23 cellular contexts compared by ENCODE assay signal in the genomic region with DNA sequence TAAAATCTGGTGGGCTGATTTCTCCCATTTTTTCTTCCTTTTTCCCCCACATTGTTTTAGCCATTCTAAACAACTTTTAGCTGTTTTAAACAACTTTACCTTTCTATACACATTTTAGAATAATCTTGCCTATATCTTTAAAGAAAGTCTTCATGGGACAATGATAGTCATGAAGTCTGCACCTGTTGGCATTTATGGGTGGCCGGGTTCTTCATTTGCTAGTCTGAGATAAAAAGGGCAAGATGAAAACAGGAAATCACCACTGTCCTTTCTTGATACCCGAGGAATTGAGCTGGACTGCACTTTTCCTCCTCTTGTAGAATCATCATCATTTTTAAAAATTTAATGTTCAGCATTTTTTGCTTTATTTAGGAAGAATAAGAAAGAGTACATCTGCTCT.
DNase-seq lines count a peak whose midpoint lies in the region; ATAC-seq and TF ChIP-seq lines count a peak whose summit lies in the region.
"Had no signal": no experiment of that assay in that cellular context is flagged by ENCODE, and none has a peak within 500 bp of the region (broad histone marks: within the 10 kb centered on the region; RNA-seq: fewer than 3 reads in every experiment).

No MANE protein-coding gene starts in this region.

- peaks cover 32% of the 10 kb centered on the region for H3K4me1 ChIP-seq in OCI-LY7 (ENCODE audit: insufficient read depth, low read length, poor library complexity, severe bottlenecking)
- H3K4me1 ChIP-seq: BE2C, BLaER1 had no signal

- H3K4me3 Mint-ChIP-seq in central memory CD8-positive, alpha-beta T cell = no peak overlapping the region
- H3K4me3 Mint-ChIP-seq in stimulated activated memory B cell treated with anti-CD40 and anti-IgM and Interleukin-4, amounts not matched to agents 10 μg/mL and 1 μg/mL and 100 μg/mL, for 72 hours = peak overlapping the region; percentile 8
- H3K4me3 Mint-ChIP-seq: CD14-positive monocyte; CD4-positive, CD25-positive, alpha-beta regulatory T cell; CD8-positive, alpha-beta memory T cell had no signal

- peak overlapping the region; percentile 73 for H3K27ac ChIP-seq in OCI-LY7 (ENCODE audit: low read depth, low read length, poor library complexity, severe bottlenecking)
- H3K27ac ChIP-seq: BLaER1 had no signal

- DNase-seq in OCI-LY7 (ENCODE audit: low spot score) (peak; percentile 53), occipital lobe (lab: John Stamatoyannopoulos, UW) (no peak)
- DNase-seq in central memory CD8-positive, alpha-beta T cell (ENCODE audit: low spot score in 2 of 2) = no peak
- DNase-seq: 8988T; ACHN; BE2C; C1 segment of cervical spinal cord; CD4-positive, alpha-beta memory T cell; CD4-positive, CD25-positive, alpha-beta regulatory T cell; CD8-positive, alpha-beta memory T cell; COR-L47; DMS 273 treated with DMSO at 0.1 percent for 48 hours; DMS153; DMS53; DMS79; DND-41; EL; GDM1 had no signal

- peak overlapping the region; percentile 62 for H3K4me2 ChIP-seq in OCI-LY7 (ENCODE audit: low read length)
- H3K4me2 ChIP-seq: BLaER1 had no signal

- peak overlapping the region; percentile 34 for H3K4me3 ChIP-seq in OCI-LY7 (ENCODE audit: low read depth, low read length, poor library complexity, severe bottlenecking)
- H3K4me3 ChIP-seq: BLaER1, GM12878 had no signal

- no peak for ATAC-seq in central memory CD8-positive, alpha-beta T cell (replicated peaks; ENCODE audit: extremely low read depth, poor library complexity, severe bottlenecking)
- no peak for ATAC-seq in stimulated activated memory B cell treated with anti-CD40 and anti-IgM and Interleukin-4, amounts not matched to agents 10 μg/mL and 1 μg/mL and 100 μg/mL, for 72 hours
- no peak for ATAC-seq in HG03439 (IDR thresholded peaks at IDR 0.05; ENCODE audit: unreplicated experiment)
- ATAC-seq: GM12878 had no signal

- peaks cover 15% of the 10 kb centered on the region for H3K36me3 ChIP-seq in OCI-LY7 (ENCODE audit: insufficient read depth, low read length)
- H3K36me3 ChIP-seq: BE2C had no signal

- intact Hi-C loops in OCI-LY7 (cut with micrococcal nuclease; ENCODE audit: unreplicated experiment) = no loop called here

- H3K9me3 ChIP-seq in OCI-LY7 (ENCODE audit: low read length) = no peaks in the 10 kb centered on the region
- H3K9me3 ChIP-seq: BE2C, BLaER1 had no signal

- H3K27ac Mint-ChIP-seq in central memory CD8-positive, alpha-beta T cell (ENCODE audit: low read depth) = peak overlapping the region; percentile 44
- H3K27ac Mint-ChIP-seq in stimulated activated memory B cell treated with anti-CD40 and anti-IgM and Interleukin-4, amounts not matched to agents 10 μg/mL and 1 μg/mL and 100 μg/mL, for 72 hours = peak overlapping the region; percentile 58
- H3K27ac Mint-ChIP-seq: CD14-positive monocyte; CD4-positive, CD25-positive, alpha-beta regulatory T cell had no signal

- H4K20me1 ChIP-seq in OCI-LY7 (ENCODE audit: insufficient read depth, low read length) = no peaks in the 10 kb centered on the region
- H4K20me1 ChIP-seq: BLaER1 had no signal

- H3K4me1 Mint-ChIP-seq in central memory CD8-positive, alpha-beta T cell = peaks cover 15% of the 10 kb centered on the region
- peaks cover 7% of the 10 kb centered on the region for H3K4me1 Mint-ChIP-seq in stimulated activated memory B cell treated with anti-CD40 and anti-IgM and Interleukin-4, amounts not matched to agents 10 μg/mL and 1 μg/mL and 100 μg/mL, for 72 hours

- no TSS peak for BruUV-seq in OCI-LY7 (replicated peaks; lab: Mats Ljungman, UMichigan)

- H3K36me3 Mint-ChIP-seq in central memory CD8-positive, alpha-beta T cell (ENCODE audit: insufficient read depth) = peaks cover 31% of the 10 kb centered on the region
- H3K36me3 Mint-ChIP-seq in stimulated activated memory B cell treated with anti-CD40 and anti-IgM and Interleukin-4, amounts not matched to agents 10 μg/mL and 1 μg/mL and 100 μg/mL, for 72 hours = peaks cover 42% of the 10 kb centered on the region

- no peaks in the 10 kb centered on the region for H3K79me2 ChIP-seq in OCI-LY7 (ENCODE audit: insufficient read depth, low read depth, low read length)

- no peaks in the 10 kb centered on the region for H3K9me2 ChIP-seq in OCI-LY7 (ENCODE audit: insufficient read depth, low read length)

- no peak overlapping the region for H2AFZ ChIP-seq in OCI-LY7 (ENCODE audit: low read length)

- CTCF ChIA-PET in OCI-LY7 (lab: Charles Lee; ENCODE audit: unreplicated experiment) = no interaction called here

- no peaks in the 10 kb centered on the region for H3K9me3 Mint-ChIP-seq in central memory CD8-positive, alpha-beta T cell
- no peaks in the 10 kb centered on the region for H3K9me3 Mint-ChIP-seq in stimulated activated memory B cell treated with anti-CD40 and anti-IgM and Interleukin-4, amounts not matched to agents 10 μg/mL and 1 μg/mL and 100 μg/mL, for 72 hours
- H3K9me3 Mint-ChIP-seq: CD4-positive, alpha-beta memory T cell; CD4-positive, CD25-positive, alpha-beta regulatory T cell; CD8-positive, alpha-beta memory T cell had no signal

- TF ChIP-seq CTCF in OCI-LY7 (conservative IDR thresholded peaks at IDR 0.05; ENCODE audit: low read length) = no peak

- POLR2A ChIA-PET in OCI-LY7 (lab: Charles Lee) = interaction anchor here (1.6 kb wide), 1 partner anchor 12 kb away, joined by 4 read pairs; no protein-coding TSS in a partner anchor

- H3K27me3 Mint-ChIP-seq in central memory CD8-positive, alpha-beta T cell = no peaks in the 10 kb centered on the region
- H3K27me3 Mint-ChIP-seq in stimulated activated memory B cell treated with anti-CD40 and anti-IgM and Interleukin-4, amounts not matched to agents 10 μg/mL and 1 μg/mL and 100 μg/mL, for 72 hours = no peaks in the 10 kb centered on the region
- H3K27me3 Mint-ChIP-seq: CD4-positive, alpha-beta memory T cell; CD4-positive, CD25-positive, alpha-beta regulatory T cell; CD8-positive, alpha-beta memory T cell had no signal
